Comparison of ENCODE assay signal across 25 cellular contexts in the genomic region with DNA sequence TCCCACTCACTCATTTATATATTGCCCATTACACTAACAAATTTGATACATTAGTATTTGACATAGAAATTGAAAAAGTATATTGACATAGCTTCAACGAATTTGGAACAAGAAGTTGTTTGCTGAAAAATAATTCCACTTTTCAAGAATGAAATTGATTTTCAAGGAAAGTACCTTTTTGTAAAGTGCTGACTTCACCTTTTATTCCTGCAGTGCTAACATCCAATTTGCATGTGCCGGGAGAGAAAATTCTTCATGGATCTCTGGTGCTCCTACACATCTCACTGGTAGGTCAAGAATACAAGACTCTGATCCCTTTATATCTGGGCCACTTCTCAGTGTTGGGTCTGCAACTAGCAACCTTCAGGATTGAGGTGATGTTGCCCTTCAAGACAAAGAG.
"Had no signal": no experiment of that assay in that cellular context is flagged by ENCODE, and none has a peak within 500 bp of the region (broad histone marks: within the 10 kb centered on the region; RNA-seq: fewer than 3 reads in every experiment).

No MANE protein-coding gene starts in this region.

- H3K4me3 ChIP-seq: colonic mucosa, esophagus muscularis mucosa, gastroesophageal sphincter, lung, mucosa of descending colon, psoas muscle, skin epidermis, spleen, testis, tibial artery had no signal

- H3K36me3 ChIP-seq: colonic mucosa, gastroesophageal sphincter, spleen, tibial artery had no signal

- H3K9me3 ChIP-seq: colonic mucosa, esophagus muscularis mucosa, gastroesophageal sphincter, mucosa of descending colon, psoas muscle, spleen, testis, tibial artery had no signal

- H3K27me3 ChIP-seq: colonic mucosa, esophagus muscularis mucosa, foreskin keratinocyte, gastroesophageal sphincter, spleen, testis, tibial artery had no signal

- H3K27ac ChIP-seq: colonic mucosa, esophagus muscularis mucosa, foreskin keratinocyte, gastroesophageal sphincter, skin epidermis, spleen, testis, tibial artery had no signal

- H3K4me1 ChIP-seq: colonic mucosa, foreskin keratinocyte, gastroesophageal sphincter, testis, tibial artery had no signal

- FAIRE-seq: endothelial cell of umbilical vein had no signal

- DNase-seq: colonic mucosa; effector memory CD4-positive, alpha-beta T cell; foreskin keratinocyte; hypothalamus; immature natural killer cell; islet precursor cell; left ventricle myocardium superior; mucosa of descending colon; naive B cell; nucleus accumbens; psoas muscle; right cardiac atrium; spleen; stimulated activated CD4-positive, alpha-beta T cell treated with anti-CD3 and anti-CD28 coated beads, Interleukin-4, amount 100 ng/mL, for 4 hours; stimulated activated naive CD8-positive, alpha-beta T cell treated with anti-CD3 and anti-CD28 coated beads, Interleukin-15, Interleukin-2, amounts not matched to agents 100 U/mL and 50 U/mL, for 24 hours; substantia nigra; testis; tibial artery had no signal

- ATAC-seq: foreskin keratinocyte; gastroesophageal sphincter; left ventricle myocardium superior; mucosa of descending colon; natural killer cell treated with Interleukin-12 subunit alpha and Interleukin-12 subunit beta and Interleukin-15 and Interleukin-18, amount 100 ng/mL, for 72 hours; psoas muscle; right cardiac atrium; stimulated activated memory B cell treated with anti-CD40 and anti-IgM and Interleukin-4, amounts not matched to agents 10 μg/mL and 1 μg/mL and 100 μg/mL, for 72 hours; stimulated activated naive CD8-positive, alpha-beta T cell treated with anti-CD3 and anti-CD28 coated beads, Interleukin-15, Interleukin-2, amounts not matched to agents 100 U/mL and 50 U/mL, for 24 hours had no signal
